ENCODE assay signal across 19 cellular contexts in the genomic region with DNA sequence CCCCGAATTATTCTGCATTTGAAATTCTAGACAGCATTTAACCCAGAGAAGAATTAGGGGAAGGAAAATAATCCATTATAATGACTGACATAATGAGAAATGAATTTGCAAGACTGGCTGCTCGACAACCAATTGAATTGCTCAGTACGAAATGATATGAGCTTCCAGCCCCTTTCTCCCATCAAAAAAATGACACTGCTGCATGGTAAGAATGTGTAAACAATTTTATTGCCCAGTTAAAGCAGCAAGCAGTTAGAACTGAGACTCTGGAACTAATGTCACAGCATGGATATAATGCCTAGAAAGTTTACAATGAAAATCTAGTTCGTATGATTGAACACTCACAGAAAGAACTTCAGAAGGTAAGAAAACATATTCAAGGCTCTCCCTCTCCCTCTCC.
"Had no signal": no experiment of that assay in that cellular context is flagged by ENCODE, and none has a peak within 500 bp of the region (broad histone marks: within the 10 kb centered on the region; RNA-seq: fewer than 3 reads in every experiment).

No MANE protein-coding gene starts in this region.

- DNase-seq: activated CD4-positive, alpha-beta T cell treated with anti-CD3 and anti-CD28 coated beads for 48 hours; activated CD4-positive, alpha-beta T cell treated with anti-CD3 and anti-CD28 coated beads, Interleukin-2, amount 50 U/mL, for 4 hours; activated CD4-positive, CD25-positive, alpha-beta regulatory T cell treated with anti-CD3 and anti-CD28 coated beads, Interleukin-2, amount 50 U/mL, for 72 hours; activated CD8-positive, alpha-beta memory T cell treated with anti-CD3 and anti-CD28 coated beads, Interleukin-2, amount 50 U/mL, for 48 hours; activated CD8-positive, alpha-beta T cell treated with anti-CD3 and anti-CD28 coated beads, Interleukin-2, amount 10 ng/mL, durations not matched to agents 7 days and 5 days; activated naive CD4-positive, alpha-beta T cell treated with anti-CD3 and anti-CD28 coated beads, Interleukin-2, amount 50 U/mL, for 16 hours; activated naive CD8-positive, alpha-beta T cell treated with anti-CD3 and anti-CD28 coated beads, Interleukin-2, amount 10 ng/mL, durations not matched to agents 7 days and 5 days; activated T-cell treated with anti-CD3 and anti-CD28 coated beads, Interleukin-2, amount 50 U/mL, for 1 hour; adrenal gland; anterior cingulate cortex; cerebellar nuclear complex; KG1; NCI-H1092; NCI-H1417; NCI-H1930; NCI-H510A treated with DMSO at 0.1 percent for 48 hours; RPMI8226; T-cell had no signal

- H3K27ac ChIP-seq: adrenal gland, SK-N-MC had no signal

- H3K27me3 ChIP-seq: adrenal gland had no signal

- H3K4me1 ChIP-seq: adrenal gland had no signal

- H3K36me3 ChIP-seq: adrenal gland had no signal

- H3K4me3 ChIP-seq: adrenal gland, SK-N-MC had no signal

- H3K9me3 ChIP-seq: adrenal gland had no signal
